1 cellular context compared by ENCODE assay signal in genomic region chr17:68463211-68463990, GRCh38.
A peak's percentile ranks its signal among the peaks of the same experiment; 100 is the strongest.
TF ChIP-seq lines count a peak whose summit lies in the region.

No MANE protein-coding gene starts in this region.

TF ChIP-seq in neural cell, 6 proteins besides CTCF, POLR2A, EP300 and RAD21:
- TF ChIP-seq MXI1 (conservative IDR thresholded peaks at IDR 0.05; ENCODE audit: poor library complexity, severe bottlenecking) (no peak), SMC3 (conservative IDR thresholded peaks at IDR 0.05; ENCODE audit: poor library complexity) (peak; percentile 29), POLR2AphosphoS5 (IDR thresholded peaks at IDR 0.05) (no peak)
